1 cellular context compared by ENCODE assay signal in genomic region chr10:42367532-42368230, GRCh38.
TF ChIP-seq lines count a peak whose summit lies in the region.

No MANE protein-coding gene starts in this region.

TF ChIP-seq in K562, 482 proteins besides CTCF, POLR2A, EP300 and RAD21 (continued from another document and continues in another):
- no peak for TF ChIP-seq SMARCB1 (IDR thresholded peaks at IDR 0.05; ENCODE audit: insufficient read length, low read depth)
- no peak for TF ChIP-seq ZNF655 (CRISPR knock-in tag; IDR thresholded peaks at IDR 0.05)
- no peak for TF ChIP-seq NCOR1 (IDR thresholded peaks at IDR 0.05)
- peak; percentile 34 for TF ChIP-seq TAF1 (IDR thresholded peaks at IDR 0.05; ENCODE audit: control insufficient read depth, extremely low read depth, insufficient read depth, low read length, severe bottlenecking)
- TF ChIP-seq GMEB1 (CRISPR knock-in tag; IDR thresholded peaks at IDR 0.05) = no peak
- TF ChIP-seq GABPB1 (CRISPR knock-in tag; IDR thresholded peaks at IDR 0.05) = peak; percentile 71
- peak; percentile 85 for TF ChIP-seq SP2 (IDR thresholded peaks at IDR 0.05; ENCODE audit: extremely low read depth, low read depth, low read length, poor library complexity, severe bottlenecking)
- TF ChIP-seq ATF1 (CRISPR knock-in tag; IDR thresholded peaks at IDR 0.05) = no peak
- TF ChIP-seq ATF1 (tag; IDR thresholded peaks at IDR 0.05) = 0 out of 2 replicates have a peak, but pooled peaks have one; percentile 36
- no peak for TF ChIP-seq ID3 (CRISPR knock-in tag; IDR thresholded peaks at IDR 0.05)
- TF ChIP-seq ID3 (tag; IDR thresholded peaks at IDR 0.05) = no peak
- no peak for TF ChIP-seq ZNF609 (CRISPR knock-in tag; IDR thresholded peaks at IDR 0.05; ENCODE audit: borderline replicate concordance)
- TF ChIP-seq ZEB2 (IDR thresholded peaks at IDR 0.05) = no peak
- no peak for TF ChIP-seq CBFB (CRISPR knock-in tag; IDR thresholded peaks at IDR 0.05)
- TF ChIP-seq CGGBP1 (CRISPR knock-in tag; IDR thresholded peaks at IDR 0.05) = no peak
- TF ChIP-seq MED1 (CRISPR knock-in tag; IDR thresholded peaks at IDR 0.05; ENCODE audit: borderline replicate concordance) = no peak
- no peak for TF ChIP-seq HES1 (IDR thresholded peaks at IDR 0.05; ENCODE audit: low read depth)
- peak; percentile 95 for TF ChIP-seq PBX2 (CRISPR knock-in tag; IDR thresholded peaks at IDR 0.05; ENCODE audit: low read depth)
- TF ChIP-seq PBX2 (tag; conservative IDR thresholded peaks at IDR 0.05; ENCODE audit: low read depth) = peak; percentile 99
- TF ChIP-seq MGA (IDR thresholded peaks at IDR 0.05) = peak; percentile 9; the same call in 1 of the 2 replicates
- TF ChIP-seq POLR2H (tag; IDR thresholded peaks at IDR 0.05; ENCODE audit: low read depth) = peak; percentile 64
- peak; percentile 63 for TF ChIP-seq RBBP5 (IDR thresholded peaks at IDR 0.05; ENCODE audit: borderline replicate concordance, insufficient read depth, low read length, poor library complexity, severe bottlenecking)
- no peak for TF ChIP-seq GATAD2B (IDR thresholded peaks at IDR 0.05; ENCODE audit: borderline replicate concordance)
- no peak for TF ChIP-seq HMG20A (CRISPR knock-in tag; conservative IDR thresholded peaks at IDR 0.05)
- TF ChIP-seq GTF3C2 (IDR thresholded peaks at IDR 0.05; ENCODE audit: borderline replicate concordance, extremely low read depth, insufficient read length) = no peak
